30 cellular contexts compared by ENCODE assay signal in genomic region chr5:167961731-167962130, GRCh38.
"Had no signal": no experiment of that assay in that cellular context is flagged by ENCODE, and none has a peak within 500 bp of the region (broad histone marks: within the 10 kb centered on the region; RNA-seq: fewer than 3 reads in every experiment).

No MANE protein-coding gene starts in this region.

- ATAC-seq: activated CD8-positive, alpha-beta T cell treated with anti-CD3 and anti-CD28 coated beads for 36 hours; activated naive CD8-positive, alpha-beta T cell treated with anti-CD3 and anti-CD28 coated beads, Interleukin-2, amount 50 U/mL, for 24 hours; activated T-cell treated with anti-CD3 and anti-CD28 coated beads, Interleukin-2, amount 50 U/mL, for 4 hours; activated T-cell treated with anti-CD3 and anti-CD28 coated beads, Interleukin-2, amount 50 U/mL, for 72 hours; activated T-helper 17 cell treated with anti-CD3 and anti-CD28 coated beads, Interleukin-2, amount 50 U/mL, for 72 hours; body of pancreas had no signal

- H3K27me3 ChIP-seq: body of pancreas, brain microvascular endothelial cell, breast epithelium had no signal

- DNase-seq: activated B cell treated with CpG ODN at 0.5 μM for 24 hours; activated CD4-positive, alpha-beta memory T cell treated with anti-CD3 and anti-CD28 coated beads for 36 hours; activated CD4-positive, alpha-beta T cell treated with anti-CD3 and anti-CD28 coated beads for 4 hours; activated CD4-positive, alpha-beta T cell treated with anti-CD3 and anti-CD28 coated beads, Interleukin-2, amount 10 ng/mL, durations not matched to agents 24 days and 14 days; activated CD4-positive, alpha-beta T cell treated with anti-CD3 and anti-CD28 coated beads, Interleukin-2, amount 50 U/mL, for 1 hour; activated CD4-positive, alpha-beta T cell treated with anti-CD3 and anti-CD28 coated beads, Interleukin-2, amount 50 U/mL, for 4 hours; activated CD4-positive, CD25-positive, alpha-beta regulatory T cell treated with anti-CD3 and anti-CD28 coated beads, Interleukin-2, amount 50 U/mL, for 72 hours; activated CD8-positive, alpha-beta memory T cell treated with anti-CD3 and anti-CD28 coated beads, Interleukin-2, amount 50 U/mL, for 4 hours; activated CD8-positive, alpha-beta T cell treated with anti-CD3 and anti-CD28 coated beads for 36 hours; activated effector memory CD4-positive, alpha-beta T cell treated with anti-CD3 and anti-CD28 coated beads, Interleukin-2, amount 50 U/mL, for 16 hours; activated gamma-delta T cell treated with Interleukin-2 at 50 U/mL for 16 hours; activated naive CD4-positive, alpha-beta T cell; activated naive CD4-positive, alpha-beta T cell treated with anti-CD3 and anti-CD28 coated beads, Interleukin-2, amount 10 ng/mL, durations not matched to agents 7 days and 5 days; activated naive CD8-positive, alpha-beta T cell treated with anti-CD3 and anti-CD28 coated beads, Interleukin-2, amount 10 ng/mL, durations not matched to agents 7 days and 5 days; activated naive CD8-positive, alpha-beta T cell treated with anti-CD3 and anti-CD28 coated beads, Interleukin-2, amount 50 U/mL, for 24 hours; activated T-cell treated with anti-CD3 and anti-CD28 coated beads for 4 hours; activated T-cell treated with anti-CD3 and anti-CD28 coated beads, Interleukin-2, amount 50 U/mL, for 1 hour; activated T-cell treated with anti-CD3 and anti-CD28 coated beads, Interleukin-2, amount 50 U/mL, for 4 hours; activated T-cell treated with anti-CD3 and anti-CD28 coated beads, Interleukin-2, amount 50 U/mL, for 72 hours; amniotic stem cell; aorta; body of pancreas; brain microvascular endothelial cell; central memory CD4-positive, alpha-beta T cell; T-helper 1 cell; T-helper 2 cell; T-helper 9 cell had no signal

- H3K27ac ChIP-seq: body of pancreas, brain microvascular endothelial cell, breast epithelium, VCaP had no signal

- H3K4me1 ChIP-seq: body of pancreas, breast epithelium had no signal

- H3K9me3 ChIP-seq: body of pancreas, breast epithelium had no signal

- H3K36me3 ChIP-seq: brain microvascular endothelial cell, breast epithelium had no signal

- H3K4me3 ChIP-seq: body of pancreas, breast epithelium had no signal
